9 cellular contexts compared by ENCODE assay signal in the genomic region with DNA sequence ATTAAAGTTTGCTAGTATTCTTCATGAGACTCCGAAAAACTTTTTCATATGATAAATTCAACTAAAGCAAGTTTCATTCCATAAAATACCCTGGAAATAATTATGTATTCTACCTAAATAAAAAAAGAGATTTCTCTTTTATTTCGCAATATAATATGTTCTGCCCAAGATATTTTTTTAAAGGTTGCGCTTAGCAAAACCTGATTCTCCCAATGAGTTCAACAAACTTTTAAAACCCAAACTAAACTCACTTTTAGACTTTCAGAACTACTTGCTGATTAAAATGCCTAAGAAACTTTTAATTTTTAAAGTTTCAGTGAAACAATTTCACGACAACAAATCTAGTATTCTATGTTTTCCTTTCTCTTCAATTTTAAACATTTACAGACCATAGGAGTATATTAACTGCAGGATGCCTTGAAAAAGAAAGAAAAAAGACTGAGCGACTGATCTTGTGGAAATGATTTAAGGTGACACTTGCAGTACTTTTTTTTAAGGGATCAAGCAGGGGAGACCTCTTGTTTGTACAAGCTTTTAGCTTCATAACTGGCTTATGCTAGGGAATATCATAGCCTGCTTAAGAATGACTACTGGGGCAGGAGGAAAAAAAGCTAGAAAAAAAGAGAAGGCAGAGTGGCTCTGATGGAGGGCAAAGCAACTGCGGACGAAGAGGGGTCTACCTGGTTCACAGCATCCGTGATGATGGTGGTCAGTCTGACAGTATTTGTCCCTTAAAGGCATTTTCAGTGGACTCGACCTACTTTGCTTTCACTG. TPM values are rescaled to one million over a fixed set of nuclear protein-coding genes. Genes with fewer than 3 reads are reported as not detected.
DNase-seq lines count a peak whose midpoint lies in the region; ATAC-seq, FAIRE-seq and TF ChIP-seq lines count a peak whose summit lies in the region.
"Had no signal": no experiment of that assay in that cellular context is flagged by ENCODE, and none has a peak within 500 bp of the region (broad histone marks: within the 10 kb centered on the region; RNA-seq: fewer than 3 reads in every experiment).

No MANE protein-coding gene starts in this region.

- no peak for DNase-seq in activated CD4-positive, alpha-beta T cell treated with anti-CD3 and anti-CD28 coated beads for 36 hours
- no peak for DNase-seq in activated CD4-positive, alpha-beta T cell treated with anti-CD3 and anti-CD28 coated beads for 48 hours
- DNase-seq in activated T-helper 2 cell treated with anti-CD3 and anti-CD28 coated beads, Interferon-gamma antibody, Interleukin-2, Interleukin-4, amounts not matched to agents 10 μg/mL and 5 μg/mL and 100 μg/mL, durations not matched to agents 14 hours and 24 hours and 36 hours (ENCODE audit: low spot score) = no peak
- DNase-seq in suprapubic skin (ENCODE audit: low spot score in 2 of 2) = peak in 1 of 2 donors; percentile 40
- DNase-seq in NCI-H510A (lab: John Stamatoyannopoulos, UW) = no peak
- no peak for DNase-seq in DMS53 treated with DMSO at 0.1 percent for 48 hours (lab: John Stamatoyannopoulos, UW; ENCODE audit: unreplicated experiment)
- DNase-seq: NCI-H187 treated with DMSO at 0.1 percent for 48 hours had no signal

- H3K36me3 ChIP-seq in suprapubic skin = peaks cover 13% of the 10 kb centered on the region

- no peaks in the 10 kb centered on the region for H3K27me3 ChIP-seq in suprapubic skin

- H3K4me3 ChIP-seq in suprapubic skin = peak overlapping the region; percentile 99

- peaks cover 6% of the 10 kb centered on the region for H3K9me3 Mint-ChIP-seq in activated CD4-positive, alpha-beta T cell treated with anti-CD3 and anti-CD28 coated beads for 36 hours (ENCODE audit: low read depth)
- peaks cover 10% of the 10 kb centered on the region for H3K9me3 Mint-ChIP-seq in activated T-helper 2 cell treated with anti-CD3 and anti-CD28 coated beads, Interferon-gamma antibody, Interleukin-2, Interleukin-4, amounts not matched to agents 10 μg/mL and 5 μg/mL and 100 μg/mL, durations not matched to agents 14 hours and 24 hours and 36 hours

- WGBS in suprapubic skin = 51% methylated on average over 9 of the region's 9 CpGs

- H3K27ac ChIP-seq in suprapubic skin = peak overlapping the region; percentile 98

- H3K27ac Mint-ChIP-seq in activated CD4-positive, alpha-beta T cell treated with anti-CD3 and anti-CD28 coated beads for 36 hours = peak overlapping the region; percentile 93
- peak overlapping the region; percentile 91 for H3K27ac Mint-ChIP-seq in activated T-helper 2 cell treated with anti-CD3 and anti-CD28 coated beads, Interferon-gamma antibody, Interleukin-2, Interleukin-4, amounts not matched to agents 10 μg/mL and 5 μg/mL and 100 μg/mL, durations not matched to agents 14 hours and 24 hours and 36 hours

- TF ChIP-seq EP300 in suprapubic skin (IDR thresholded peaks at IDR 0.05) = no peak

- no peak for ATAC-seq in activated CD4-positive, alpha-beta T cell treated with anti-CD3 and anti-CD28 coated beads for 36 hours
- ATAC-seq in HG03442 (IDR thresholded peaks at IDR 0.05; ENCODE audit: unreplicated experiment) = no peak

- H3K36me3 Mint-ChIP-seq in activated CD4-positive, alpha-beta T cell treated with anti-CD3 and anti-CD28 coated beads for 36 hours (ENCODE audit: low read depth) = peaks cover 38% of the 10 kb centered on the region
- H3K36me3 Mint-ChIP-seq in activated T-helper 2 cell treated with anti-CD3 and anti-CD28 coated beads, Interferon-gamma antibody, Interleukin-2, Interleukin-4, amounts not matched to agents 10 μg/mL and 5 μg/mL and 100 μg/mL, durations not matched to agents 14 hours and 24 hours and 36 hours (ENCODE audit: low read depth) = peaks cover 52% of the 10 kb centered on the region

- H3K4me1 Mint-ChIP-seq in activated CD4-positive, alpha-beta T cell treated with anti-CD3 and anti-CD28 coated beads for 36 hours = peaks cover 67% of the 10 kb centered on the region
- peaks cover 57% of the 10 kb centered on the region for H3K4me1 Mint-ChIP-seq in activated T-helper 2 cell treated with anti-CD3 and anti-CD28 coated beads, Interferon-gamma antibody, Interleukin-2, Interleukin-4, amounts not matched to agents 10 μg/mL and 5 μg/mL and 100 μg/mL, durations not matched to agents 14 hours and 24 hours and 36 hours (ENCODE audit: low read depth)

- H3K4me1 ChIP-seq in suprapubic skin = peaks cover 40% of the 10 kb centered on the region

- POLR2A ChIA-PET in activated CD4-positive, alpha-beta T cell treated with anti-CD3 and anti-CD28 coated beads for 36 hours (lab: Charles Lee) = no interaction called here

- H3K4me3 Mint-ChIP-seq in activated CD4-positive, alpha-beta T cell treated with anti-CD3 and anti-CD28 coated beads for 36 hours = peak overlapping the region; percentile 87
- H3K4me3 Mint-ChIP-seq in activated T-helper 2 cell treated with anti-CD3 and anti-CD28 coated beads, Interferon-gamma antibody, Interleukin-2, Interleukin-4, amounts not matched to agents 10 μg/mL and 5 μg/mL and 100 μg/mL, durations not matched to agents 14 hours and 24 hours and 36 hours (ENCODE audit: low read depth) = peak overlapping the region; percentile 92

- CTCF ChIA-PET in activated CD4-positive, alpha-beta T cell treated with anti-CD3 and anti-CD28 coated beads for 36 hours (lab: Charles Lee) = interaction anchor here (0.8 to 2.3 kb wide), 5 partner anchors 8 to 57 kb away, joined by 3 to 7 read pairs (median 3); no protein-coding TSS in a partner anchor

- no peak for TF ChIP-seq CTCF in suprapubic skin (IDR thresholded peaks at IDR 0.05)

- intact Hi-C loops in activated CD4-positive, alpha-beta T cell treated with anti-CD3 and anti-CD28 coated beads for 36 hours (cut with DNase I, micrococcal nuclease) = loop anchor here (5.0 to 10.0 kb wide), 8 partner anchors 39 to 1141 kb away; partner anchors contain the start of genes RBM28 (in 2 of the 2), ARF5 (in 1 of the 2), GCC1 (in 1 of the 2) and HILPDA (in 1 of the 2)
- intact Hi-C loops in activated T-helper 2 cell treated with anti-CD3 and anti-CD28 coated beads, Interferon-gamma antibody, Interleukin-2, Interleukin-4, amounts not matched to agents 10 μg/mL and 5 μg/mL and 100 μg/mL, durations not matched to agents 14 hours and 24 hours and 36 hours (cut with micrococcal nuclease) = loop anchor here (1.0 to 5.0 kb wide), 6 partner anchors 9 to 261 kb away; partner anchors contain the start of genes ARF5, GCC1, GRM8 and SND1

- peak; percentile 58 for FAIRE-seq in islet of Langerhans (lab: Jason Lieb, UNC)

- TF ChIP-seq POLR2A in suprapubic skin (IDR thresholded peaks at IDR 0.05) = no peak

- no peaks in the 10 kb centered on the region for H3K9me3 ChIP-seq in suprapubic skin

- no peaks in the 10 kb centered on the region for H3K27me3 Mint-ChIP-seq in activated CD4-positive, alpha-beta T cell treated with anti-CD3 and anti-CD28 coated beads for 36 hours
- H3K27me3 Mint-ChIP-seq in activated T-helper 2 cell treated with anti-CD3 and anti-CD28 coated beads, Interferon-gamma antibody, Interleukin-2, Interleukin-4, amounts not matched to agents 10 μg/mL and 5 μg/mL and 100 μg/mL, durations not matched to agents 14 hours and 24 hours and 36 hours (ENCODE audit: low read depth) = no peaks in the 10 kb centered on the region

RNA-seq across cellular contexts. Expression of gene ZNF800, which starts 1.5 kb away (rescaled TPM):
- total RNA-seq in activated CD4-positive, alpha-beta T cell treated with anti-CD3 and anti-CD28 coated beads for 36 hours = 10 to 100 TPM; 27.5 to 34.7 TPM
- 40.2 and 40.8 TPM in 2 replicates for total RNA-seq in activated T-helper 2 cell treated with anti-CD3 and anti-CD28 coated beads, Interferon-gamma antibody, Interleukin-2, Interleukin-4, amounts not matched to agents 10 μg/mL and 5 μg/mL and 100 μg/mL, durations not matched to agents 14 hours and 24 hours and 36 hours
- 10 to 100 TPM; 41.7 to 57.3 (median 49.7) TPM for total RNA-seq in suprapubic skin
